In the genomic region with DNA sequence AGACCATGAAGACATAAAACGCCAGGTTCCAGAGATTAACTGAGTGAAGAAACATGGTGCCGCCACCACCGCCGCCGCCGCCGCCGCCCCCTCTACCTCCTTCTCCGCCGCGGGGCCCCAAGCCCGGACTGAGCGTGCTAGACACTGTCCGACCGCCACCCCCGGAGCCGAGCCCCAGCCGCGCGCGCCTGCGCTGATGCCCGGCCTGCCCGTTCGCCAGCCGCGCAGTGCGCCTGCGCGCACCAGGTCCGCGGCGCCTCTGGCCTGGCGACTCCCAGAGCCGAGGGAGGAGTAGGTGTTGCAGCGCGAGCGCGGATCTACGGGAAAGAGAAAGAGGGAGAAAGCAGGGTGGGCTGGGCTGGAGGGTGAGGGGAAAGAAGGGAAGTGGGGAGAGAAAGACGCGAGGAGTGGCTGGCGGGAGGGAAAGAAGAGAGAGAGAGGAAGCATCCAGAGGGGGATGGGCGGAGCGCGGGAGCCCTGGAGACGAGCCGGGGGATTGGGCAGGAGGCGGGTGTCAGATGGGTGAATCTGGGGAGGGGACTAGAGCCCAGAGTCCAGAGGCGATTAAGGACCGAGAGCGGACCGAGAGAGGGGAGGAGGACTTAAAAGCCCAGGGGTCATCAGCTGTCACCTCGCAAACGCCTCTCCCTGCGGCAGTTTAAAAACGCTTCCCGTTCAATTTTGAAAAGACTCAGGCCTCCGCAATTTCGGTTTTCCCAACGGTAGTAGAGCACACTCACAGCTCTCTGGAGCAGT, we compare ENCODE assay signal across 8 cellular contexts. TPM values are rescaled to one million over a fixed set of nuclear protein-coding genes. Genes with fewer than 3 reads are reported as not detected.
DNase-seq lines count a peak whose midpoint lies in the region; ATAC-seq and TF ChIP-seq lines count a peak whose summit lies in the region.

A gene with protein sequence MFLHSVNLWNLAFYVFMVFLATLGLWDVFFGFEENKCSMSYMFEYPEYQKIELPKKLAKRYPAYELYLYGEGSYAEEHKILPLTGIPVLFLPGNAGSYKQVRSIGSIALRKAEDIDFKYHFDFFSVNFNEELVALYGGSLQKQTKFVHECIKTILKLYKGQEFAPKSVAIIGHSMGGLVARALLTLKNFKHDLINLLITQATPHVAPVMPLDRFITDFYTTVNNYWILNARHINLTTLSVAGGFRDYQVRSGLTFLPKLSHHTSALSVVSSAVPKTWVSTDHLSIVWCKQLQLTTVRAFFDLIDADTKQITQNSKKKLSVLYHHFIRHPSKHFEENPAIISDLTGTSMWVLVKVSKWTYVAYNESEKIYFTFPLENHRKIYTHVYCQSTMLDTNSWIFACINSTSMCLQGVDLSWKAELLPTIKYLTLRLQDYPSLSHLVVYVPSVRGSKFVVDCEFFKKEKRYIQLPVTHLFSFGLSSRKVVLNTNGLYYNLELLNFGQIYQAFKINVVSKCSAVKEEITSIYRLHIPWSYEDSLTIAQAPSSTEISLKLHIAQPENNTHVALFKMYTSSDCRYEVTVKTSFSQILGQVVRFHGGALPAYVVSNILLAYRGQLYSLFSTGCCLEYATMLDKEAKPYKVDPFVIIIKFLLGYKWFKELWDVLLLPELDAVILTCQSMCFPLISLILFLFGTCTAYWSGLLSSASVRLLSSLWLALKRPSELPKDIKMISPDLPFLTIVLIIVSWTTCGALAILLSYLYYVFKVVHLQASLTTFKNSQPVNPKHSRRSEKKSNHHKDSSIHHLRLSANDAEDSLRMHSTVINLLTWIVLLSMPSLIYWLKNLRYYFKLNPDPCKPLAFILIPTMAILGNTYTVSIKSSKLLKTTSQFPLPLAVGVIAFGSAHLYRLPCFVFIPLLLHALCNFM (minus strand): TSS at position 146 of the 756 bp plus-strand sequence. CDS start 91 bp downstream, at position 55.

- no peaks in the 10 kb centered on the region for H3K36me3 ChIP-seq in adipocyte (ENCODE audit: control insufficient read depth, insufficient read depth, low read length, severe bottlenecking)
- no peaks in the 10 kb centered on the region for H3K36me3 ChIP-seq in heart left ventricle

- H3K4me1 ChIP-seq in adipocyte (ENCODE audit: control insufficient read depth, insufficient read depth, low read length) (peaks cover 11% of the 10 kb centered on the region), heart left ventricle (peaks cover 0 to 27% (median 10%) of the 10 kb centered on the region in 12 donors)

- ATAC-seq in HG02759 (IDR thresholded peaks at IDR 0.05; ENCODE audit: unreplicated experiment) = peak; percentile 96
- peak; percentile 95 to 99 (median 98) for ATAC-seq in heart left ventricle

- DNase-seq in NCI-H128 (lab: John Stamatoyannopoulos, UW; ENCODE audit: unreplicated experiment) = peak; percentile 84
- DNase-seq in SW 1271 (lab: John Stamatoyannopoulos, UW) = peak; percentile 68 to 88
- peak; percentile 97 for DNase-seq in adipocyte (ENCODE audit: low read depth)
- peak; percentile 90 to 95 (median 92) for DNase-seq in heart left ventricle
- peak; percentile 89 for DNase-seq in pons (ENCODE audit: low spot score)
- peak; percentile 97 for DNase-seq in type B pancreatic cell (ENCODE audit: extremely low spot score, unreplicated experiment)

- H3K9ac ChIP-seq in adipocyte (ENCODE audit: low read length) = peak within 1 kb of the TSS; percentile 88

- H3K9me3 Mint-ChIP-seq in type B pancreatic cell = no peaks in the 10 kb centered on the region

- no peak for TF ChIP-seq CTCF in GM12875 (IDR thresholded peaks at IDR 0.05; ENCODE audit: borderline replicate concordance, insufficient read depth, low read depth, low read length)
- TF ChIP-seq CTCF in heart left ventricle (IDR thresholded peaks at IDR 0.05) = no peak
- no peak for TF ChIP-seq CTCF in type B pancreatic cell (conservative IDR thresholded peaks at IDR 0.05)

- H3K9me3 ChIP-seq in adipocyte (ENCODE audit: control insufficient read depth, low read length) (no peaks in the 10 kb centered on the region), heart left ventricle (no peaks in the 10 kb centered on the region)

- H3K4me3 Mint-ChIP-seq in type B pancreatic cell = peak within 1 kb of the TSS; percentile 100

- TF ChIP-seq POLR2A in heart left ventricle (IDR thresholded peaks at IDR 0.05) = peak in 1 of 2 donors; percentile 81

- intact Hi-C loops in heart left ventricle (cut with DNase I) = loop anchor here in 3 of 10 donors (5.0 to 10.0 kb wide), 3 partner anchors 58 to 448 kb away; no protein-coding TSS in a partner anchor

- H3K27ac Mint-ChIP-seq in type B pancreatic cell = peak within 1 kb of the TSS; percentile 88

- peak within 1 kb of the TSS; percentile 59 to 92 (median 89) for H3K27ac ChIP-seq in heart left ventricle

- peaks cover 5% of the 10 kb centered on the region for H3K36me3 Mint-ChIP-seq in type B pancreatic cell

- no peaks in the 10 kb centered on the region for H3K27me3 ChIP-seq in adipocyte (replicated peaks; ENCODE audit: control insufficient read depth, insufficient read depth, low read length)
- no peaks in the 10 kb centered on the region for H3K27me3 ChIP-seq in heart left ventricle

- H3K4me1 Mint-ChIP-seq in type B pancreatic cell (ENCODE audit: unreplicated experiment) = peaks cover 23% of the 10 kb centered on the region

- peak within 1 kb of the TSS; percentile 60 for H3K4me3 ChIP-seq in GM12875 (ENCODE audit: low read depth, low read length)
- peak within 1 kb of the TSS; percentile 90 for H3K4me3 ChIP-seq in adipocyte (ENCODE audit: low read length)
- H3K4me3 ChIP-seq in heart left ventricle = peak within 1 kb of the TSS; percentile 59 to 98 (median 82)

- WGBS in heart left ventricle, 4 donors = 0 to 1% (median 0%) methylated on average over 58 to 61 of the region's 61 CpGs

- no peaks in the 10 kb centered on the region for H3K27me3 Mint-ChIP-seq in type B pancreatic cell

RNA-seq across cellular contexts. Expression of the gene that starts here (rescaled TPM):
- total RNA-seq in heart left ventricle = 1 to 10 TPM; 3.6 to 8.8 (median 5.8) TPM
- 1 to 10 TPM; 1.2 to 1.8 TPM for polyA plus RNA-seq in heart left ventricle
- total RNA-seq in type B pancreatic cell (ENCODE audit: low replicate concordance) = 16.2 and 45.1 TPM in 2 replicates

Comparison
In these comparisons a context has a peak if more than half of its experiments do, and no peak if none do; other contexts are left out.
1. Peak in every context shown above with its lines: DNase-seq, ATAC-seq, H3K4me3 ChIP-seq and H3K27ac ChIP-seq.